In the genomic region with DNA sequence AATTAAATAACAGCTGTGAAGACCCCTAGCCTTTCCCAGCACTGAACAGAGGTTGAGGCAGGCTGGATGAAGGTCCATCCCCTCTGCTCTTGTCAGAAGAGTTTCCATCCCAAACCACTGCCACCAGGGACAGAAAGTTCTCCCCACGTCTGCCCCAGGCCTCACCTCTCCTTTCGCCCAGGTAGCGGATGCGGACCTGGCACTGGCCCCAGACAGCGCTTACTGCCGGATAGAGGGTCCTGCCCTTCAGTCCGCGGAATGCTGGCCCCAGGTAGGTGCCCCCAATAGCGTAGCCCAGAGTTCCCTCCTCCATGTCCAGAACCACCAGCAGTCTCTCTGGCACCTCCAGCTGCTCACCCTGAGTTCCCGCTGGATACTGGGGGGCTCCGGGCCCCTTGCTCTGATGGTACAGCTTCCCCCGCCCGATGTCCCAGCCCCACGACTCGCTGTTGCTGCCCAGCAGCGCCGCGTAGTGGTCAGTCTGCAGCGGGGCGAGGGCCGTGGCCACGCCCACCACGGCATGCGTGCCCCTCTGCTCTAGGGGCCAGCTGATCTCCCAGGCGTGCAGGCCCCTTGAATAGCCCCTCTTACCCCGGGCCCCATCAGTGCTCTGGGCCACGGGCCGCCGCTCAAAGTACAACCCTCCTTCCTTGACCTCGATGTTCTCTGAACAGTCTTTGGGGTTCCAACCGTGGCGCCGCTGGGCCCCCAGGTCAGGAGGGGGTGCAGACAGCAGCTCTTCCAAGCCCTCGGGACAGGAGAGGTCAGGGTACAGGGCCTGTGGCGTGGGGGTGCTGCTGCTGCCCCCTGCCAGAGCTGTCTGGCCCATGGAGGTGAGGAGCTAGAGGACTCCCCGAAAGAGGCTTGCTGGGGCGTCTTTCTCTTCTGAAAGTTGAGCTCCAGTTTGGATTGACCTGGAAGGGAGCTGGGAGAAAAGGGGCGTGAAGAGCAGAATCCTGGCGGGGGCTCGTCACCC, we compare ENCODE assay signal across 1 cellular context.
TF ChIP-seq lines count a peak whose summit lies in the region.

No MANE protein-coding gene starts in this region.

TF ChIP-seq in HEK293, 187 proteins besides CTCF, POLR2A, EP300 and RAD21 (continued from another document):
- TF ChIP-seq, protein P1, sequence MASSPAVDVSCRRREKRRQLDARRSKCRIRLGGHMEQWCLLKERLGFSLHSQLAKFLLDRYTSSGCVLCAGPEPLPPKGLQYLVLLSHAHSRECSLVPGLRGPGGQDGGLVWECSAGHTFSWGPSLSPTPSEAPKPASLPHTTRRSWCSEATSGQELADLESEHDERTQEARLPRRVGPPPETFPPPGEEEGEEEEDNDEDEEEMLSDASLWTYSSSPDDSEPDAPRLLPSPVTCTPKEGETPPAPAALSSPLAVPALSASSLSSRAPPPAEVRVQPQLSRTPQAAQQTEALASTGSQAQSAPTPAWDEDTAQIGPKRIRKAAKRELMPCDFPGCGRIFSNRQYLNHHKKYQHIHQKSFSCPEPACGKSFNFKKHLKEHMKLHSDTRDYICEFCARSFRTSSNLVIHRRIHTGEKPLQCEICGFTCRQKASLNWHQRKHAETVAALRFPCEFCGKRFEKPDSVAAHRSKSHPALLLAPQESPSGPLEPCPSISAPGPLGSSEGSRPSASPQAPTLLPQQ (tag by site-specific recombination; IDR thresholded peaks at IDR 0.05): peak; percentile 68
- peak; percentile 25; the same call in 1 of the 2 replicates for TF ChIP-seq EGR2 (tag by site-specific recombination; IDR thresholded peaks at IDR 0.05; ENCODE audit: low read depth)
- peak; percentile 76; the same call in 1 of the 2 replicates for TF ChIP-seq ZNF660 (tag by site-specific recombination; IDR thresholded peaks at IDR 0.05)
- peak; percentile 76 for TF ChIP-seq ZXDB (tag by site-specific recombination; IDR thresholded peaks at IDR 0.05)
- TF ChIP-seq ZNF654 (tag by site-specific recombination; IDR thresholded peaks at IDR 0.05; ENCODE audit: low read depth): peak; percentile 28
- peak; percentile 43 for TF ChIP-seq ZNF629 (tag by site-specific recombination; IDR thresholded peaks at IDR 0.05)
- peak; percentile 84 for TF ChIP-seq GLIS2 (tag by site-specific recombination; IDR thresholded peaks at IDR 0.05)
- TF ChIP-seq, protein P2, sequence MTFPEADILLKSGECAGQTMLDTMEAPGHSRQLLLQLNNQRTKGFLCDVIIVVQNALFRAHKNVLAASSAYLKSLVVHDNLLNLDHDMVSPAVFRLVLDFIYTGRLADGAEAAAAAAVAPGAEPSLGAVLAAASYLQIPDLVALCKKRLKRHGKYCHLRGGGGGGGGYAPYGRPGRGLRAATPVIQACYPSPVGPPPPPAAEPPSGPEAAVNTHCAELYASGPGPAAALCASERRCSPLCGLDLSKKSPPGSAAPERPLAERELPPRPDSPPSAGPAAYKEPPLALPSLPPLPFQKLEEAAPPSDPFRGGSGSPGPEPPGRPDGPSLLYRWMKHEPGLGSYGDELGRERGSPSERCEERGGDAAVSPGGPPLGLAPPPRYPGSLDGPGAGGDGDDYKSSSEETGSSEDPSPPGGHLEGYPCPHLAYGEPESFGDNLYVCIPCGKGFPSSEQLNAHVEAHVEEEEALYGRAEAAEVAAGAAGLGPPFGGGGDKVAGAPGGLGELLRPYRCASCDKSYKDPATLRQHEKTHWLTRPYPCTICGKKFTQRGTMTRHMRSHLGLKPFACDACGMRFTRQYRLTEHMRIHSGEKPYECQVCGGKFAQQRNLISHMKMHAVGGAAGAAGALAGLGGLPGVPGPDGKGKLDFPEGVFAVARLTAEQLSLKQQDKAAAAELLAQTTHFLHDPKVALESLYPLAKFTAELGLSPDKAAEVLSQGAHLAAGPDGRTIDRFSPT (tag by site-specific recombination; IDR thresholded peaks at IDR 0.05): peak; percentile 50; the same call in 1 of the 2 replicates
- TF ChIP-seq, protein P3, sequence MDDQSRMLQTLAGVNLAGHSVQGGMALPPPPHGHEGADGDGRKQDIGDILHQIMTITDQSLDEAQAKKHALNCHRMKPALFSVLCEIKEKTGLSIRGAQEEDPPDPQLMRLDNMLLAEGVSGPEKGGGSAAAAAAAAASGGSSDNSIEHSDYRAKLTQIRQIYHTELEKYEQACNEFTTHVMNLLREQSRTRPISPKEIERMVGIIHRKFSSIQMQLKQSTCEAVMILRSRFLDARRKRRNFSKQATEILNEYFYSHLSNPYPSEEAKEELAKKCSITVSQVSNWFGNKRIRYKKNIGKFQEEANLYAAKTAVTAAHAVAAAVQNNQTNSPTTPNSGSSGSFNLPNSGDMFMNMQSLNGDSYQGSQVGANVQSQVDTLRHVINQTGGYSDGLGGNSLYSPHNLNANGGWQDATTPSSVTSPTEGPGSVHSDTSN (CRISPR knock-in tag; IDR thresholded peaks at IDR 0.05): 0 out of 2 replicates have a peak, but pooled peaks have one; percentile 58
- no peak for TF ChIP-seq ZNF776 (tag by site-specific recombination; IDR thresholded peaks at IDR 0.05; ENCODE audit: borderline replicate concordance)
- peak; percentile 57 for TF ChIP-seq ZNF561 (tag by site-specific recombination; IDR thresholded peaks at IDR 0.05; ENCODE audit: borderline replicate concordance)
- no peak for TF ChIP-seq ZFP3 (tag by site-specific recombination; IDR thresholded peaks at IDR 0.05; ENCODE audit: low read depth)
- 0 out of 2 replicates have a peak, but pooled peaks have one; percentile 49 for TF ChIP-seq ZNF600 (tag by site-specific recombination; IDR thresholded peaks at IDR 0.05)
- TF ChIP-seq ZNF2 (tag by site-specific recombination; IDR thresholded peaks at IDR 0.05): peak; percentile 97
- TF ChIP-seq ZNF121 (tag by site-specific recombination; IDR thresholded peaks at IDR 0.05): no peak
- peak; percentile 65 for TF ChIP-seq ZNF501 (tag by site-specific recombination; IDR thresholded peaks at IDR 0.05)
- peak; percentile 39 for TF ChIP-seq ZFHX2 (tag by site-specific recombination; conservative IDR thresholded peaks at IDR 0.05)
- peak; percentile 94 for TF ChIP-seq KLF16 (tag by site-specific recombination; IDR thresholded peaks at IDR 0.05)
- peak; percentile 95 for TF ChIP-seq KLF8 (tag by site-specific recombination; IDR thresholded peaks at IDR 0.05)
- peak; percentile 43; the same call in 1 of the 2 replicates for TF ChIP-seq ZNF843 (tag by site-specific recombination; IDR thresholded peaks at IDR 0.05)
- TF ChIP-seq KLF9 (tag by site-specific recombination; IDR thresholded peaks at IDR 0.05; ENCODE audit: low read depth): peak; percentile 99
- TF ChIP-seq ZNF350 (tag by site-specific recombination; IDR thresholded peaks at IDR 0.05): no peak
- TF ChIP-seq, protein P4, sequence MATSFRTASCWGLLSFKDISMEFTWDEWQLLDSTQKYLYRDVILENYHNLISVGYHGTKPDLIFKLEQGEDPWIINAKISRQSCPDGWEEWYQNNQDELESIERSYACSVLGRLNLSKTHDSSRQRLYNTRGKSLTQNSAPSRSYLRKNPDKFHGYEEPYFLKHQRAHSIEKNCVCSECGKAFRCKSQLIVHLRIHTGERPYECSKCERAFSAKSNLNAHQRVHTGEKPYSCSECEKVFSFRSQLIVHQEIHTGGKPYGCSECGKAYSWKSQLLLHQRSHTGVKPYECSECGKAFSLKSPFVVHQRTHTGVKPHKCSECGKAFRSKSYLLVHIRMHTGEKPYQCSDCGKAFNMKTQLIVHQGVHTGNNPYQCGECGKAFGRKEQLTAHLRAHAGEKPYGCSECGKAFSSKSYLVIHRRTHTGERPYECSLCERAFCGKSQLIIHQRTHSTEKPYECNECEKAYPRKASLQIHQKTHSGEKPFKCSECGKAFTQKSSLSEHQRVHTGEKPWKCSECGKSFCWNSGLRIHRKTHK (tag by site-specific recombination; IDR thresholded peaks at IDR 0.05): no peak
